Comparison of ENCODE assay signal across 17 cellular contexts in the genomic region with DNA sequence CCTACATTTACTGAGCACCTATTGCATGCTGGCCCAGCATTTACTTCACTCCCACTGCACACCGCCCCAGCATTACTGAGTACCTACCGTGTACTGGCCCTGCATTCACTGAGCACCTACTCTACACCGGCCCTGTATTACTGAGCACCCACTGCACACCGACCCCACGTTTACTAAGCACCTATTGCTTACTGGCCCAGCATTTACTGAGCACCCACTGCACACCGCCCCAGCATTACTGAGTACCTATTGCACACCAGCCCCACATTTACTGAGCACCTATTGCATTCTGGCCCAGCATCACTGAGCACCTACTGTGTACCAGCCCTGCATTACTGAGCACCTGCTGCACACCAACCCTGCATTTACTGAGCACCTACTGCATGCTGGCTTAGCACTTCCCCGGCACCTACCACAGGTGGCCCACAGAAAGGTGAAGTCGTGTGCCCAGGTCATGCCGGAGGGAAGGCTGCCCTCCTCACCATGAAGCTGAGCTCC. TPM values are rescaled to one million over a fixed set of nuclear protein-coding genes. Genes with fewer than 3 reads are reported as not detected.
"Had no signal": no experiment of that assay in that cellular context is flagged by ENCODE, and none has a peak within 500 bp of the region (broad histone marks: within the 10 kb centered on the region; RNA-seq: fewer than 3 reads in every experiment).

No MANE protein-coding gene starts in this region.

- H3K27ac Mint-ChIP-seq: activated T-cell treated with anti-CD3 and anti-CD28 coated beads, Interleukin-2, amount 50 U/mL, for 72 hours; T-helper 2 cell treated with Interferon-gamma antibody and Interleukin-4, amounts not matched to agents 5 μg/mL and 100 μg/mL, for 36 hours had no signal

- ATAC-seq: activated T-cell treated with anti-CD3 and anti-CD28 coated beads, Interleukin-2, amount 50 U/mL, for 72 hours; esophagus mucosa; left cardiac atrium; stimulated activated naive CD8-positive, alpha-beta T cell treated with anti-CD3 and anti-CD28 coated beads, Interleukin-15, Interleukin-2, amounts not matched to agents 100 U/mL and 50 U/mL, for 24 hours had no signal

- H3K27me3 Mint-ChIP-seq: naive B cell had no signal

- H3K4me3 Mint-ChIP-seq: activated T-cell treated with anti-CD3 and anti-CD28 coated beads, Interleukin-2, amount 50 U/mL, for 72 hours; T-helper 2 cell treated with Interferon-gamma antibody and Interleukin-4, amounts not matched to agents 5 μg/mL and 100 μg/mL, for 36 hours had no signal

- DNase-seq: activated CD4-positive, alpha-beta T cell treated with anti-CD3 and anti-CD28 coated beads, Interleukin-2, amount 50 U/mL, for 1 hour; activated naive CD4-positive, alpha-beta T cell; activated T-cell treated with anti-CD3 and anti-CD28 coated beads, Interleukin-2, amount 50 U/mL, for 72 hours; amniotic stem cell; brain microvascular endothelial cell; left cardiac atrium; naive B cell; ovary; stimulated activated CD4-positive, alpha-beta T cell treated with anti-CD3 and anti-CD28 coated beads, Interleukin-12 subunit alpha, Interleukin-12 subunit beta, amount 100 ng/mL, for 4 hours; stimulated activated CD4-positive, alpha-beta T cell treated with anti-CD3 and anti-CD28 coated beads, Interleukin-2, amount 100 ng/mL, for 48 hours; stimulated activated naive CD8-positive, alpha-beta T cell treated with anti-CD3 and anti-CD28 coated beads, Interleukin-15, Interleukin-2, amounts not matched to agents 100 U/mL and 50 U/mL, for 24 hours had no signal

- H3K36me3 Mint-ChIP-seq: naive B cell had no signal

- H3K9me3 Mint-ChIP-seq: activated T-cell treated with anti-CD3 and anti-CD28 coated beads, Interleukin-2, amount 50 U/mL, for 72 hours; naive B cell; T-helper 2 cell treated with Interferon-gamma antibody and Interleukin-4, amounts not matched to agents 5 μg/mL and 100 μg/mL, for 36 hours had no signal

- H3K9me3 ChIP-seq: ovary had no signal

RNA-seq across cellular contexts. Expression of gene MADCAM1, which starts 17.9 kb away (rescaled TPM):
- total RNA-seq: dermis microvascular lymphatic vessel endothelial cell had no signal

RNA-seq across cellular contexts. Expression of gene GZMM, which starts 29.6 kb away (rescaled TPM):
- total RNA-seq: cerebellum, dermis microvascular lymphatic vessel endothelial cell, esophagus mucosa, lung microvascular endothelial cell, temporal lobe had no signal
